Comparison of ENCODE assay signal across 1 cellular context in the genomic region with DNA sequence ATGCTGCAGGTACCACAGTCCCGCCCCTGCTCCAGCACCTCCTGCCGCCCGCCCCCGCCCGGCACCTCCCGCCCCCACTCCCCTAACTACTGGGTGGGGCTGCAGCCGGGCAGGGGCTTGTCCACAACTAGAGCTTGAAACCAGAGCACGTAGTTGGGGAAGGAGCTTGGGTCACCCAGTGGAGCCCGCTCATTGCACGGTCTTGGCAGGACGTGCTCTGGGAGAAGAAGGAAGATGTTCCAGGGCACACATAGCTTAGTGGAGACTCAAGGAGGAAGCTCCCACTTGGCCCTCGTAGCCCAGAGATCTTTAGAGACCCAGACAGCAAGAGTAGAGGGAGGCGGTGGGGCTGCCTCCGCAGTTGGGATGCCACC.
TF ChIP-seq lines count a peak whose summit lies in the region.

No MANE protein-coding gene starts in this region.

TF ChIP-seq in IMR-90, 13 proteins besides CTCF, POLR2A, EP300 and RAD21:
- TF ChIP-seq, protein P1, sequence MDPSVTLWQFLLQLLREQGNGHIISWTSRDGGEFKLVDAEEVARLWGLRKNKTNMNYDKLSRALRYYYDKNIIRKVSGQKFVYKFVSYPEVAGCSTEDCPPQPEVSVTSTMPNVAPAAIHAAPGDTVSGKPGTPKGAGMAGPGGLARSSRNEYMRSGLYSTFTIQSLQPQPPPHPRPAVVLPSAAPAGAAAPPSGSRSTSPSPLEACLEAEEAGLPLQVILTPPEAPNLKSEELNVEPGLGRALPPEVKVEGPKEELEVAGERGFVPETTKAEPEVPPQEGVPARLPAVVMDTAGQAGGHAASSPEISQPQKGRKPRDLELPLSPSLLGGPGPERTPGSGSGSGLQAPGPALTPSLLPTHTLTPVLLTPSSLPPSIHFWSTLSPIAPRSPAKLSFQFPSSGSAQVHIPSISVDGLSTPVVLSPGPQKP (IDR thresholded peaks at IDR 0.05; ENCODE audit: borderline replicate concordance, low read depth, low read length) = no peak
- TF ChIP-seq SMC3 (IDR thresholded peaks at IDR 0.05; ENCODE audit: low read depth, low read length) = no peak
- TF ChIP-seq FOS (IDR thresholded peaks at IDR 0.05; ENCODE audit: low read depth, low read length) = no peak
- TF ChIP-seq MAZ (IDR thresholded peaks at IDR 0.05; ENCODE audit: borderline replicate concordance, low read depth, low read length) = no peak
- no peak for TF ChIP-seq CEBPB (IDR thresholded peaks at IDR 0.05; ENCODE audit: low read depth, low read length)
- no peak for TF ChIP-seq MAFK (IDR thresholded peaks at IDR 0.05; ENCODE audit: low read depth, low read length)
- TF ChIP-seq BHLHE40 (IDR thresholded peaks at IDR 0.05; ENCODE audit: low read depth, low read length) = no peak
- TF ChIP-seq RFX5 (IDR thresholded peaks at IDR 0.05; ENCODE audit: low read depth, low read length) = no peak
- TF ChIP-seq, protein P2, sequence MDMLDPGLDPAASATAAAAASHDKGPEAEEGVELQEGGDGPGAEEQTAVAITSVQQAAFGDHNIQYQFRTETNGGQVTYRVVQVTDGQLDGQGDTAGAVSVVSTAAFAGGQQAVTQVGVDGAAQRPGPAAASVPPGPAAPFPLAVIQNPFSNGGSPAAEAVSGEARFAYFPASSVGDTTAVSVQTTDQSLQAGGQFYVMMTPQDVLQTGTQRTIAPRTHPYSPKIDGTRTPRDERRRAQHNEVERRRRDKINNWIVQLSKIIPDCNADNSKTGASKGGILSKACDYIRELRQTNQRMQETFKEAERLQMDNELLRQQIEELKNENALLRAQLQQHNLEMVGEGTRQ (IDR thresholded peaks at IDR 0.05; ENCODE audit: low read depth, low read length) = no peak
- TF ChIP-seq RCOR1 (IDR thresholded peaks at IDR 0.05; ENCODE audit: insufficient replicate concordance, low read length) = no peak
- no peak for TF ChIP-seq NFE2L2 (IDR thresholded peaks at IDR 0.05; ENCODE audit: low read depth, low read length)
- TF ChIP-seq CHD1 (IDR thresholded peaks at IDR 0.05; ENCODE audit: low read depth, low read length) = no peak
- no peak for TF ChIP-seq MXI1 (IDR thresholded peaks at IDR 0.05; ENCODE audit: borderline replicate concordance, low read depth, low read length)
